ENCODE assay signal across 1 cellular context in the genomic region with DNA sequence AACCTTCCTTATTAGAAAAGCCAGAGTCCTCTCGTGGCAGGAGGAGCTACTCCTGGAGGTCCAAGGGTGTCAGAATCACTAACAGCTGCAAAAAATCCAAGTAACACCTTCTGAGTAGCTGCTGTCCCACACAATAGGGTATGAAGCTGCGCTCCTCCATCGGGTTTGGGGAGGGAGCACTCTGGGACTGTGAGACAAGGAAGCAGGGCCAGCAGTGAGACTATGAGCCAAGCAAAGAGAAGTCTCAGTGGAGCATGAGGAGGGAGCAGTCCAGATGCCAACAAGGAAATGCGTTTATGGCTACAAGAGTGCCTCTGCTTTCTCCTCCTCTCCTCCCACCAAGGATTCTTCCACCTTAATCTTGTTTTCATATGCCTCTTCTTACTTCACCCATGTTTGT.
TF ChIP-seq lines count a peak whose summit lies in the region.

No MANE protein-coding gene starts in this region.

TF ChIP-seq in GM23338, 12 proteins besides CTCF, POLR2A, EP300 and RAD21 (continued from another document):
- TF ChIP-seq, protein P1, sequence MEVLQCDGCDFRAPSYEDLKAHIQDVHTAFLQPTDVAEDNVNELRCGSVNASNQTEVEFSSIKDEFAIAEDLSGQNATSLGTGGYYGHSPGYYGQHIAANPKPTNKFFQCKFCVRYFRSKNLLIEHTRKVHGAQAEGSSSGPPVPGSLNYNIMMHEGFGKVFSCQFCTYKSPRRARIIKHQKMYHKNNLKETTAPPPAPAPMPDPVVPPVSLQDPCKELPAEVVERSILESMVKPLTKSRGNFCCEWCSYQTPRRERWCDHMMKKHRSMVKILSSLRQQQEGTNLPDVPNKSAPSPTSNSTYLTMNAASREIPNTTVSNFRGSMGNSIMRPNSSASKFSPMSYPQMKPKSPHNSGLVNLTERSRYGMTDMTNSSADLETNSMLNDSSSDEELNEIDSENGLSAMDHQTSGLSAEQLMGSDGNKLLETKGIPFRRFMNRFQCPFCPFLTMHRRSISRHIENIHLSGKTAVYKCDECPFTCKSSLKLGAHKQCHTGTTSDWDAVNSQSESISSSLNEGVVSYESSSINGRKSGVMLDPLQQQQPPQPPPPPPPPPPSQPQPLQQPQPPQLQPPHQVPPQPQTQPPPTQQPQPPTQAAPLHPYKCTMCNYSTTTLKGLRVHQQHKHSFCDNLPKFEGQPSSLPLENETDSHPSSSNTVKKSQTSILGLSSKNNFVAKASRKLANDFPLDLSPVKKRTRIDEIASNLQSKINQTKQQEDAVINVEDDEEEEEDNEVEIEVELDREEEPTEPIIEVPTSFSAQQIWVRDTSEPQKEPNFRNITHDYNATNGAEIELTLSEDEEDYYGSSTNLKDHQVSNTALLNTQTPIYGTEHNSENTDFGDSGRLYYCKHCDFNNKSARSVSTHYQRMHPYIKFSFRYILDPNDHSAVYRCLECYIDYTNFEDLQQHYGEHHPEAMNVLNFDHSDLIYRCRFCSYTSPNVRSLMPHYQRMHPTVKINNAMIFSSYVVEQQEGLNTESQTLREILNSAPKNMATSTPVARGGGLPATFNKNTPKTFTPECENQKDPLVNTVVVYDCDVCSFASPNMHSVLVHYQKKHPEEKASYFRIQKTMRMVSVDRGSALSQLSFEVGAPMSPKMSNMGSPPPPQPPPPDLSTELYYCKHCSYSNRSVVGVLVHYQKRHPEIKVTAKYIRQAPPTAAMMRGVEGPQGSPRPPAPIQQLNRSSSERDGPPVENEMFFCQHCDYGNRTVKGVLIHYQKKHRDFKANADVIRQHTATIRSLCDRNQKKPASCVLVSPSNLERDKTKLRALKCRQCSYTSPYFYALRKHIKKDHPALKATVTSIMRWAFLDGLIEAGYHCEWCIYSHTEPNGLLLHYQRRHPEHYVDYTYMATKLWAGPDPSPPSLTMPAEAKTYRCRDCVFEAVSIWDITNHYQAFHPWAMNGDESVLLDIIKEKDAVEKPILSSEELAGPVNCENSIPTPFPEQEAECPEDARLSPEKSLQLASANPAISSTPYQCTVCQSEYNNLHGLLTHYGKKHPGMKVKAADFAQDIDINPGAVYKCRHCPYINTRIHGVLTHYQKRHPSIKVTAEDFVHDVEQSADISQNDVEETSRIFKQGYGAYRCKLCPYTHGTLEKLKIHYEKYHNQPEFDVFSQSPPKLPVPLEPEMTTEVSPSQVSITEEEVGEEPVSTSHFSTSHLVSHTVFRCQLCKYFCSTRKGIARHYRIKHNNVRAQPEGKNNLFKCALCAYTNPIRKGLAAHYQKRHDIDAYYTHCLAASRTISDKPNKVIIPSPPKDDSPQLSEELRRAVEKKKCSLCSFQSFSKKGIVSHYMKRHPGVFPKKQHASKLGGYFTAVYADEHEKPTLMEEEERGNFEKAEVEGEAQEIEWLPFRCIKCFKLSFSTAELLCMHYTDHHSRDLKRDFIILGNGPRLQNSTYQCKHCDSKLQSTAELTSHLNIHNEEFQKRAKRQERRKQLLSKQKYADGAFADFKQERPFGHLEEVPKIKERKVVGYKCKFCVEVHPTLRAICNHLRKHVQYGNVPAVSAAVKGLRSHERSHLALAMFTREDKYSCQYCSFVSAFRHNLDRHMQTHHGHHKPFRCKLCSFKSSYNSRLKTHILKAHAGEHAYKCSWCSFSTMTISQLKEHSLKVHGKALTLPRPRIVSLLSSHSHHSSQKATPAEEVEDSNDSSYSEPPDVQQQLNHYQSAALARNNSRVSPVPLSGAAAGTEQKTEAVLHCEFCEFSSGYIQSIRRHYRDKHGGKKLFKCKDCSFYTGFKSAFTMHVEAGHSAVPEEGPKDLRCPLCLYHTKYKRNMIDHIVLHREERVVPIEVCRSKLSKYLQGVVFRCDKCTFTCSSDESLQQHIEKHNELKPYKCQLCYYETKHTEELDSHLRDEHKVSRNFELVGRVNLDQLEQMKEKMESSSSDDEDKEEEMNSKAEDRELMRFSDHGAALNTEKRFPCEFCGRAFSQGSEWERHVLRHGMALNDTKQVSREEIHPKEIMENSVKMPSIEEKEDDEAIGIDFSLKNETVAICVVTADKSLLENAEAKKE (CRISPR knock-in tag; IDR thresholded peaks at IDR 0.05), result no peak
- TF ChIP-seq STAT1 (IDR thresholded peaks at IDR 0.05; ENCODE audit: unreplicated experiment), result no peak
- TF ChIP-seq ETS1 (IDR thresholded peaks at IDR 0.05), result no peak
- no peak for TF ChIP-seq JUNB (IDR thresholded peaks at IDR 0.05; ENCODE audit: unreplicated experiment)
